ENCODE assay signal across 17 cellular contexts in genomic region chr6:101730954-101731353, GRCh38.
DNase-seq lines count a peak whose midpoint lies in the region; ATAC-seq and TF ChIP-seq lines count a peak whose summit lies in the region.
"Had no signal": no experiment of that assay in that cellular context is flagged by ENCODE, and none has a peak within 500 bp of the region (broad histone marks: within the 10 kb centered on the region; RNA-seq: fewer than 3 reads in every experiment).

No MANE protein-coding gene starts in this region.

- H3K4me1 ChIP-seq in SJCRH30: no peaks in the 10 kb centered on the region
- H3K4me1 ChIP-seq: Caco-2, tibial nerve had no signal

- no peak for TF ChIP-seq CTCF in AG04450 (IDR thresholded peaks at IDR 0.05; ENCODE audit: low read depth, low read length)
- no peak for TF ChIP-seq CTCF in HFFc6 (IDR thresholded peaks at IDR 0.05)
- TF ChIP-seq CTCF in WI38 (IDR thresholded peaks at IDR 0.05; ENCODE audit: low read depth, low read length): no peak
- TF ChIP-seq CTCF in fibroblast of villous mesenchyme (IDR thresholded peaks at IDR 0.05; ENCODE audit: insufficient read depth, low read depth, low read length): no peak

- peaks cover 2% of the 10 kb centered on the region; the same call in 1 of the 2 replicates for H3K27me3 Mint-ChIP-seq in HFFc6 (ENCODE audit: insufficient read depth)
- H3K27me3 Mint-ChIP-seq: activated CD4-positive, alpha-beta memory T cell treated with anti-CD3 and anti-CD28 coated beads for 36 hours; naive thymus-derived CD4-positive, alpha-beta T cell had no signal

- POLR2A ChIA-PET in AG04450 (lab: Yijun Ruan, JAX): no interaction called here

- no peaks in the 10 kb centered on the region for H3K36me3 ChIP-seq in SJCRH30
- H3K36me3 ChIP-seq: tibial nerve had no signal

- H3K9me3 ChIP-seq in AG04450 (ENCODE audit: control insufficient read depth, insufficient read depth, low read length) (0 out of 2 replicates have a peak, but pooled peaks cover under 1% of the 10 kb centered on the region), SJCRH30 (replicated peaks) (no peaks in the 10 kb centered on the region)
- H3K9me3 ChIP-seq: Caco-2, tibial nerve had no signal

- no peak for ATAC-seq in GM19324 (IDR thresholded peaks at IDR 0.05; ENCODE audit: low FRiP score, unreplicated experiment)
- ATAC-seq: activated T-cell treated with anti-CD3 and anti-CD28 coated beads, Interleukin-2, amount 50 U/mL, for 72 hours; naive thymus-derived CD4-positive, alpha-beta T cell; stimulated activated effector memory CD8-positive, alpha-beta T cell treated with anti-CD3 and anti-CD28 coated beads, Interleukin-12 subunit alpha, Interleukin-12 subunit beta, amount 100 ng/mL, for 72 hours had no signal

- peak overlapping the region; percentile 62 for H3K4me3 Mint-ChIP-seq in HFFc6
- H3K4me3 Mint-ChIP-seq: activated CD4-positive, alpha-beta memory T cell treated with anti-CD3 and anti-CD28 coated beads for 36 hours; activated T-cell treated with anti-CD3 and anti-CD28 coated beads, Interleukin-2, amount 50 U/mL, for 72 hours; naive thymus-derived CD4-positive, alpha-beta T cell; stimulated activated effector memory CD8-positive, alpha-beta T cell treated with anti-CD3 and anti-CD28 coated beads, Interleukin-12 subunit alpha, Interleukin-12 subunit beta, amount 100 ng/mL, for 72 hours had no signal

- H3K27ac ChIP-seq in AG04450 (ENCODE audit: low read depth, low read length) (no peak overlapping the region), SJCRH30 (no peak overlapping the region)
- H3K27ac ChIP-seq: SK-N-MC, tibial nerve had no signal

- peaks cover 14% of the 10 kb centered on the region for H3K36me3 Mint-ChIP-seq in HFFc6 (ENCODE audit: low read depth)
- H3K36me3 Mint-ChIP-seq: activated CD4-positive, alpha-beta memory T cell treated with anti-CD3 and anti-CD28 coated beads for 36 hours; naive thymus-derived CD4-positive, alpha-beta T cell; stimulated activated effector memory CD8-positive, alpha-beta T cell treated with anti-CD3 and anti-CD28 coated beads, Interleukin-12 subunit alpha, Interleukin-12 subunit beta, amount 100 ng/mL, for 72 hours had no signal

- H3K4me3 ChIP-seq in AG04450 (ENCODE audit: low read depth, low read length): peak overlapping the region; percentile 11; the same call in 1 of the 2 replicates
- H3K4me3 ChIP-seq in WI38 (ENCODE audit: low read depth, low read length): peak overlapping the region; percentile 13; the same call in 1 of the 2 replicates
- no peak overlapping the region for H3K4me3 ChIP-seq in fibroblast of villous mesenchyme (ENCODE audit: low read depth, low read length)
- no peak overlapping the region for H3K4me3 ChIP-seq in SJCRH30
- H3K4me3 ChIP-seq: SK-N-MC, tibial nerve had no signal

- CTCF ChIA-PET in AG04450 (lab: Charles Lee): no interaction called here

- H3K27ac Mint-ChIP-seq in HFFc6: peak overlapping the region; percentile 12
- H3K27ac Mint-ChIP-seq: activated CD4-positive, alpha-beta memory T cell treated with anti-CD3 and anti-CD28 coated beads for 36 hours; activated T-cell treated with anti-CD3 and anti-CD28 coated beads, Interleukin-2, amount 50 U/mL, for 72 hours; naive thymus-derived CD4-positive, alpha-beta T cell; stimulated activated effector memory CD8-positive, alpha-beta T cell treated with anti-CD3 and anti-CD28 coated beads, Interleukin-12 subunit alpha, Interleukin-12 subunit beta, amount 100 ng/mL, for 72 hours had no signal

- DNase-seq in AG04450 (ENCODE audit: low read depth, low spot score) (no peak), HFFc6 (no peak), fibroblast of villous mesenchyme (ENCODE audit: low read depth) (peak; percentile 14), SJCRH30 (no peak), SIG-M5 treated with dmso at 0.1 percent for 504 hours (lab: John Stamatoyannopoulos, UW; ENCODE audit: unreplicated experiment) (no peak)
- no peak for DNase-seq in activated CD4-positive, alpha-beta T cell treated with anti-CD3 and anti-CD28 coated beads, Interleukin-2, amount 50 U/mL, for 4 hours
- DNase-seq: ACHN; activated CD4-positive, alpha-beta memory T cell treated with anti-CD3 and anti-CD28 coated beads for 36 hours; activated T-cell treated with anti-CD3 and anti-CD28 coated beads, Interleukin-2, amount 50 U/mL, for 72 hours; Caco-2; naive thymus-derived CD4-positive, alpha-beta T cell; NCI-H1417 had no signal

- no peaks in the 10 kb centered on the region for H3K9me3 Mint-ChIP-seq in HFFc6

- no peaks in the 10 kb centered on the region for H3K27me3 ChIP-seq in AG04450 (ENCODE audit: control insufficient read depth, insufficient read depth, low read length)
- H3K27me3 ChIP-seq in SJCRH30: no peaks in the 10 kb centered on the region
- H3K27me3 ChIP-seq: tibial nerve had no signal

- peaks cover 18% of the 10 kb centered on the region for H3K4me1 Mint-ChIP-seq in HFFc6 (ENCODE audit: low read depth)
- H3K4me1 Mint-ChIP-seq: stimulated activated effector memory CD8-positive, alpha-beta T cell treated with anti-CD3 and anti-CD28 coated beads, Interleukin-12 subunit alpha, Interleukin-12 subunit beta, amount 100 ng/mL, for 72 hours had no signal

Comparison
In these comparisons a context has a peak if more than half of its experiments do, and no peak if none do; other contexts are left out.
1. H3K4me3 ChIP-seq: peak in AG04450 (single experiment) and WI38 (single experiment); none in fibroblast of villous mesenchyme (single experiment) and SJCRH30 (single experiment).